Comparison of ENCODE assay signal across 28 cellular contexts in genomic region chr17:80924807-80925610, GRCh38.
"Had no signal": no experiment of that assay in that cellular context is flagged by ENCODE, and none has a peak within 500 bp of the region (broad histone marks: within the 10 kb centered on the region; RNA-seq: fewer than 3 reads in every experiment).

No MANE protein-coding gene starts in this region.

- H3K9me3 ChIP-seq: ascending aorta, transverse colon, uterus had no signal

- H3K36me3 ChIP-seq: uterus had no signal

- H3K27ac ChIP-seq: ascending aorta, brain microvascular endothelial cell, transverse colon, uterus, WERI-Rb-1 had no signal

- ATAC-seq: activated CD4-positive, CD25-positive, alpha-beta regulatory T cell treated with anti-CD3 and anti-CD28 coated beads, Interleukin-2, amount 50 U/mL, for 24 hours; natural killer cell treated with Interleukin-12 subunit alpha and Interleukin-12 subunit beta and Interleukin-15 and Interleukin-18, amount 100 ng/mL, for 72 hours had no signal

- FAIRE-seq: TTC549 had no signal

- H3K9me3 Mint-ChIP-seq: activated CD4-positive, alpha-beta memory T cell treated with anti-CD3 and anti-CD28 coated beads for 36 hours; activated CD4-positive, alpha-beta T cell treated with anti-CD3 and anti-CD28 coated beads, Interleukin-2, amount 10 ng/mL, durations not matched to agents 24 days and 14 days; activated naive CD4-positive, alpha-beta T cell treated with anti-CD3 and anti-CD28 coated beads, Interleukin-2, amount 10 ng/mL, durations not matched to agents 7 days and 5 days; activated naive CD8-positive, alpha-beta T cell treated with anti-CD3 and anti-CD28 coated beads, Interleukin-2, amount 10 ng/mL, durations not matched to agents 7 days and 5 days; activated T-helper 1 cell treated with anti-CD3 and anti-CD28 coated beads, Interleukin-12 subunit alpha, Interleukin-12 subunit beta, Interleukin-2, Interleukin-4 antibody, amounts not matched to agents 30 ng/mL and 10 ng/mL and 1 ng/mL, durations not matched to agents 14 hours and 24 hours and 36 hours; immature natural killer cell; natural killer cell treated with Interleukin-12 subunit alpha and Interleukin-12 subunit beta and Interleukin-15 and Interleukin-18, amount 100 ng/mL, for 72 hours; T-helper 1 cell treated with Interleukin-12 subunit alpha and Interleukin-12 subunit beta and Interleukin-4 antibody, amounts not matched to agents 30 μg/mL and 1 μg/mL, for 36 hours had no signal

- H3K4me1 ChIP-seq: ascending aorta, transverse colon had no signal

- H3K4me1 Mint-ChIP-seq: activated naive CD4-positive, alpha-beta T cell treated with anti-CD3 and anti-CD28 coated beads, Interleukin-2, amount 10 ng/mL, durations not matched to agents 7 days and 5 days; activated naive CD8-positive, alpha-beta T cell treated with anti-CD3 and anti-CD28 coated beads, Interleukin-2, amount 10 ng/mL, durations not matched to agents 7 days and 5 days; immature natural killer cell had no signal

- H3K4me3 Mint-ChIP-seq: activated CD4-positive, alpha-beta memory T cell treated with anti-CD3 and anti-CD28 coated beads for 36 hours; activated CD4-positive, alpha-beta T cell treated with anti-CD3 and anti-CD28 coated beads, Interleukin-2, amount 10 ng/mL, durations not matched to agents 24 days and 14 days; activated naive CD4-positive, alpha-beta T cell treated with anti-CD3 and anti-CD28 coated beads, Interleukin-2, amount 10 ng/mL, durations not matched to agents 7 days and 5 days; activated naive CD8-positive, alpha-beta T cell treated with anti-CD3 and anti-CD28 coated beads, Interleukin-2, amount 10 ng/mL, durations not matched to agents 7 days and 5 days; activated T-helper 1 cell treated with anti-CD3 and anti-CD28 coated beads, Interleukin-12 subunit alpha, Interleukin-12 subunit beta, Interleukin-2, Interleukin-4 antibody, amounts not matched to agents 30 ng/mL and 10 ng/mL and 1 ng/mL, durations not matched to agents 14 hours and 24 hours and 36 hours; immature natural killer cell; natural killer cell treated with Interleukin-12 subunit alpha and Interleukin-12 subunit beta and Interleukin-15 and Interleukin-18, amount 100 ng/mL, for 72 hours; T-helper 1 cell treated with Interleukin-12 subunit alpha and Interleukin-12 subunit beta and Interleukin-4 antibody, amounts not matched to agents 30 μg/mL and 1 μg/mL, for 36 hours had no signal

- H3K27me3 ChIP-seq: ascending aorta, brain microvascular endothelial cell, transverse colon, uterus had no signal

- H3K4me3 ChIP-seq: ascending aorta, lung, transverse colon, uterus had no signal

- DNase-seq: activated CD4-positive, alpha-beta memory T cell treated with anti-CD3 and anti-CD28 coated beads for 36 hours; activated CD4-positive, alpha-beta T cell treated with anti-CD3 and anti-CD28 coated beads, Interleukin-2, amount 10 ng/mL, durations not matched to agents 24 days and 14 days; activated CD8-positive, alpha-beta memory T cell treated with anti-CD3 and anti-CD28 coated beads, Interleukin-2, amount 50 U/mL, for 4 hours; activated gamma-delta T cell; activated naive CD4-positive, alpha-beta T cell treated with anti-CD3 and anti-CD28 coated beads, Interleukin-2, amount 10 ng/mL, durations not matched to agents 7 days and 5 days; activated naive CD8-positive, alpha-beta T cell treated with anti-CD3 and anti-CD28 coated beads, Interleukin-2, amount 10 ng/mL, durations not matched to agents 7 days and 5 days; activated T-cell treated with anti-CD3 and anti-CD28 coated beads, Interleukin-2, amount 50 U/mL, for 1 hour; brain microvascular endothelial cell; cortex of kidney; foreskin fibroblast; head of caudate nucleus; hypothalamus; immature natural killer cell; mesendoderm; stimulated activated naive CD4-positive, alpha-beta T cell treated with Interleukin-2 at 50 U/mL for 16 hours; SW 1271; T-helper 9 cell; transverse colon; uterus; WERI-Rb-1 had no signal

- H3K27me3 Mint-ChIP-seq: activated CD4-positive, alpha-beta memory T cell treated with anti-CD3 and anti-CD28 coated beads for 36 hours; activated CD4-positive, alpha-beta T cell treated with anti-CD3 and anti-CD28 coated beads, Interleukin-2, amount 10 ng/mL, durations not matched to agents 24 days and 14 days; activated naive CD4-positive, alpha-beta T cell treated with anti-CD3 and anti-CD28 coated beads, Interleukin-2, amount 10 ng/mL, durations not matched to agents 7 days and 5 days; activated naive CD8-positive, alpha-beta T cell treated with anti-CD3 and anti-CD28 coated beads, Interleukin-2, amount 10 ng/mL, durations not matched to agents 7 days and 5 days; natural killer cell treated with Interleukin-12 subunit alpha and Interleukin-12 subunit beta and Interleukin-15 and Interleukin-18, amount 100 ng/mL, for 72 hours; progenitor cell of endocrine pancreas had no signal

- H3K27ac Mint-ChIP-seq: activated CD4-positive, alpha-beta memory T cell treated with anti-CD3 and anti-CD28 coated beads for 36 hours; activated CD4-positive, alpha-beta T cell treated with anti-CD3 and anti-CD28 coated beads, Interleukin-2, amount 10 ng/mL, durations not matched to agents 24 days and 14 days; activated naive CD4-positive, alpha-beta T cell treated with anti-CD3 and anti-CD28 coated beads, Interleukin-2, amount 10 ng/mL, durations not matched to agents 7 days and 5 days; activated naive CD8-positive, alpha-beta T cell treated with anti-CD3 and anti-CD28 coated beads, Interleukin-2, amount 10 ng/mL, durations not matched to agents 7 days and 5 days; activated T-helper 1 cell treated with anti-CD3 and anti-CD28 coated beads, Interleukin-12 subunit alpha, Interleukin-12 subunit beta, Interleukin-2, Interleukin-4 antibody, amounts not matched to agents 30 ng/mL and 10 ng/mL and 1 ng/mL, durations not matched to agents 14 hours and 24 hours and 36 hours; immature natural killer cell; natural killer cell treated with Interleukin-12 subunit alpha and Interleukin-12 subunit beta and Interleukin-15 and Interleukin-18, amount 100 ng/mL, for 72 hours; T-helper 1 cell treated with Interleukin-12 subunit alpha and Interleukin-12 subunit beta and Interleukin-4 antibody, amounts not matched to agents 30 μg/mL and 1 μg/mL, for 36 hours had no signal
